ENCODE assay signal across 11 cellular contexts in the genomic region with DNA sequence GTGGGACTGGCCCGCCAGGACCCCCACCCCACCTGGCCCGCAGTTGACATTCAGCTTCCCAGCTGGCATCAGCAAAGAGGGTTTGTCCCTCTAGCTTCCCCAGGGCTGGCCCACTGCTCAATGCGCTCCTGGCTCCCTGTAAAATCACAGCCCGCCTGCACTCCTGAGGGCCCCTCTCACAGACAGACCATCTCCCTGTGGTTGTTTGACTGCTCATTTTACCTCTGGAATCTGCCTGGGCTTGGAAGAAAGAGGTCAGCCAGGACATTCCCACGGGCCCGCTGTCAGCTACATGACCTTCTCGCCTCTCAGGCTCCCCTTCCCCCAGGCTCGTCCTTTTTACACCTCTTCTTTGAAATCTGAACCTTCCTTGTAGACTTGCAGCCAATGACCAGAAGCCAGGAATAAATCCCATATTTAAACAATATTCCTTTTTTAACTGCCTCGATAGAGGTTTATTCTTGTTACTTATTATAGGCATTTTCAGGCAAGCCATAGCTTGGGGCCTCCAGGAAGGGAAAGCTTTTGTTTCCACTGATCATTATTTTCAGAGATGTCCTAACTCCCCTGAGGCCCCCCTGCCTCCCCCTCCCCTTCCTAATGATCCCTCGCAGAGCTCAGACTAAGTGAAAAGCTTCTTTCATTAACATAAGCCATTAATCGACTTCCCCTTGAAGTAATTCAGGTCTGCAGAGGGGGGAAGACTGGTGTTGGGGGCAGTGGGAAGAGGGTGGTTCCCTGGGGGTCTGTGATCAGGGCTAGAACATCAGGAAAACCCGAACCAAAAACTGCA.
DNase-seq lines count a peak whose midpoint lies in the region; ATAC-seq and TF ChIP-seq lines count a peak whose summit lies in the region.
"Had no signal": no experiment of that assay in that cellular context is flagged by ENCODE, and none has a peak within 500 bp of the region (broad histone marks: within the 10 kb centered on the region; RNA-seq: fewer than 3 reads in every experiment).

No MANE protein-coding gene starts in this region.

- no peaks in the 10 kb centered on the region for H3K36me3 Mint-ChIP-seq in activated T-cell treated with anti-CD3 and anti-CD28 coated beads, Interleukin-2, amount 50 U/mL, for 24 hours (ENCODE audit: low read depth)
- H3K36me3 Mint-ChIP-seq in activated CD8-positive, alpha-beta T cell treated with anti-CD3 and anti-CD28 coated beads, Interleukin-2, amount 10 ng/mL, durations not matched to agents 7 days and 5 days (ENCODE audit: low read depth): peaks cover 20% of the 10 kb centered on the region

- TF ChIP-seq CTCF in suprapubic skin (IDR thresholded peaks at IDR 0.05): no peak

- peak overlapping the region; percentile 77 for H3K27ac Mint-ChIP-seq in activated T-cell treated with anti-CD3 and anti-CD28 coated beads, Interleukin-2, amount 50 U/mL, for 24 hours
- peak overlapping the region; percentile 91 for H3K27ac Mint-ChIP-seq in activated CD8-positive, alpha-beta T cell treated with anti-CD3 and anti-CD28 coated beads, Interleukin-2, amount 10 ng/mL, durations not matched to agents 7 days and 5 days

- no peak overlapping the region for H3K4me3 Mint-ChIP-seq in activated T-cell treated with anti-CD3 and anti-CD28 coated beads, Interleukin-2, amount 50 U/mL, for 24 hours
- peak overlapping the region; percentile 50 for H3K4me3 Mint-ChIP-seq in activated CD8-positive, alpha-beta T cell treated with anti-CD3 and anti-CD28 coated beads, Interleukin-2, amount 10 ng/mL, durations not matched to agents 7 days and 5 days

- no peak for TF ChIP-seq EP300 in suprapubic skin (IDR thresholded peaks at IDR 0.05)

- H3K4me3 ChIP-seq in suprapubic skin: no peak overlapping the region
- H3K4me3 ChIP-seq: left lung had no signal

- peaks cover 5% of the 10 kb centered on the region for H3K9me3 Mint-ChIP-seq in activated T-cell treated with anti-CD3 and anti-CD28 coated beads, Interleukin-2, amount 50 U/mL, for 24 hours
- peaks cover 9% of the 10 kb centered on the region for H3K9me3 Mint-ChIP-seq in activated CD8-positive, alpha-beta T cell treated with anti-CD3 and anti-CD28 coated beads, Interleukin-2, amount 10 ng/mL, durations not matched to agents 7 days and 5 days (ENCODE audit: insufficient read depth)

- ATAC-seq in activated CD8-positive, alpha-beta T cell treated with anti-CD3 and anti-CD28 coated beads, Interleukin-2, amount 10 ng/mL, durations not matched to agents 7 days and 5 days: peak; percentile 5
- no peak for ATAC-seq in GM21576 (IDR thresholded peaks at IDR 0.05; ENCODE audit: unreplicated experiment)
- ATAC-seq: PC-3 had no signal

- no peak for TF ChIP-seq POLR2A in suprapubic skin (IDR thresholded peaks at IDR 0.05)

- no peaks in the 10 kb centered on the region for H3K27me3 ChIP-seq in suprapubic skin
- H3K27me3 ChIP-seq: left lung had no signal

- H3K9me3 ChIP-seq in suprapubic skin: no peaks in the 10 kb centered on the region

- POLR2A ChIA-PET in activated CD8-positive, alpha-beta T cell treated with anti-CD3 and anti-CD28 coated beads, Interleukin-2, amount 10 ng/mL, durations not matched to agents 7 days and 5 days (lab: Charles Lee): interaction anchor here (0.6 to 3.4 kb wide), 8 partner anchors 8 to 220 kb away, joined by 3 to 22 read pairs (median 4); partner anchors contain the start of gene IQGAP2

- no peaks in the 10 kb centered on the region for H3K27me3 Mint-ChIP-seq in activated T-cell treated with anti-CD3 and anti-CD28 coated beads, Interleukin-2, amount 50 U/mL, for 24 hours
- no peaks in the 10 kb centered on the region for H3K27me3 Mint-ChIP-seq in activated CD8-positive, alpha-beta T cell treated with anti-CD3 and anti-CD28 coated beads, Interleukin-2, amount 10 ng/mL, durations not matched to agents 7 days and 5 days (ENCODE audit: low read depth)

- peaks cover 26% of the 10 kb centered on the region for H3K4me1 ChIP-seq in suprapubic skin

- 54% methylated on average over 12 of the region's 12 CpGs for WGBS in suprapubic skin

- H3K4me1 Mint-ChIP-seq in activated T-cell treated with anti-CD3 and anti-CD28 coated beads, Interleukin-2, amount 50 U/mL, for 24 hours (ENCODE audit: low read depth): peaks cover 58% of the 10 kb centered on the region
- H3K4me1 Mint-ChIP-seq in activated CD8-positive, alpha-beta T cell treated with anti-CD3 and anti-CD28 coated beads, Interleukin-2, amount 10 ng/mL, durations not matched to agents 7 days and 5 days (ENCODE audit: low read depth): peaks cover 64% of the 10 kb centered on the region

- CTCF ChIA-PET in activated CD8-positive, alpha-beta T cell treated with anti-CD3 and anti-CD28 coated beads, Interleukin-2, amount 10 ng/mL, durations not matched to agents 7 days and 5 days (lab: Charles Lee): interaction anchor here (0.8 to 2.4 kb wide), 17 partner anchors 11 to 412 kb away, joined by 3 to 20 read pairs (median 4); partner anchors contain the start of gene IQGAP2

- no peak for DNase-seq in activated T-cell treated with anti-CD3 and anti-CD28 coated beads, Interleukin-2, amount 50 U/mL, for 24 hours
- DNase-seq in activated T-cell treated with anti-CD3 and anti-CD28 coated beads, Interleukin-2, amount 50 U/mL, for 48 hours: no peak
- DNase-seq in activated CD8-positive, alpha-beta T cell treated with anti-CD3 and anti-CD28 coated beads, Interleukin-2, amount 10 ng/mL, durations not matched to agents 7 days and 5 days: no peak
- peak; percentile 81 for DNase-seq in left kidney (ENCODE audit: low read depth, low spot score)
- DNase-seq in suprapubic skin (ENCODE audit: low spot score in 2 of 2): no peak
- DNase-seq in caudate nucleus (lab: John Stamatoyannopoulos, UW): no peak
- DNase-seq in HT-29 (ENCODE audit: low spot score): no peak
- DNase-seq: NCI-H1436, PC-3 had no signal

- no peaks in the 10 kb centered on the region for H3K36me3 ChIP-seq in suprapubic skin
- H3K36me3 ChIP-seq: left lung had no signal

- peak overlapping the region; percentile 62 for H3K27ac ChIP-seq in suprapubic skin
- no peak overlapping the region for H3K27ac ChIP-seq in caudate nucleus (ENCODE audit: low read depth, low read length)
